Comparison of ENCODE assay signal across 1 cellular context in genomic region chr10:12971001-12971788, GRCh38.
TF ChIP-seq lines count a peak whose summit lies in the region.

No MANE protein-coding gene starts in this region.

TF ChIP-seq in H1, 55 proteins besides CTCF, POLR2A, EP300 and RAD21 (continued from another document):
- TF ChIP-seq, protein P1, sequence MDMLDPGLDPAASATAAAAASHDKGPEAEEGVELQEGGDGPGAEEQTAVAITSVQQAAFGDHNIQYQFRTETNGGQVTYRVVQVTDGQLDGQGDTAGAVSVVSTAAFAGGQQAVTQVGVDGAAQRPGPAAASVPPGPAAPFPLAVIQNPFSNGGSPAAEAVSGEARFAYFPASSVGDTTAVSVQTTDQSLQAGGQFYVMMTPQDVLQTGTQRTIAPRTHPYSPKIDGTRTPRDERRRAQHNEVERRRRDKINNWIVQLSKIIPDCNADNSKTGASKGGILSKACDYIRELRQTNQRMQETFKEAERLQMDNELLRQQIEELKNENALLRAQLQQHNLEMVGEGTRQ (IDR thresholded peaks at IDR 0.05; ENCODE audit: low read length): no peak
- no peak for TF ChIP-seq CHD7 (IDR thresholded peaks at IDR 0.05; ENCODE audit: insufficient replicate concordance, low read length)
- TF ChIP-seq JUN (IDR thresholded peaks at IDR 0.05; ENCODE audit: low read depth, low read length): no peak
- TF ChIP-seq SAP30 (IDR thresholded peaks at IDR 0.05; ENCODE audit: insufficient read depth, insufficient replicate concordance, low read length): no peak
- no peak for TF ChIP-seq RNF2 (IDR thresholded peaks at IDR 0.05; ENCODE audit: borderline replicate concordance, low read depth, low read length, missing control alignments, poor library complexity, severe bottlenecking)
- TF ChIP-seq HDAC6 (IDR thresholded peaks at IDR 0.05; ENCODE audit: low read depth, low read length): no peak
- no peak for TF ChIP-seq EZH2 (IDR thresholded peaks at IDR 0.05; ENCODE audit: low read depth, low read length, severe bottlenecking)
- no peak for TF ChIP-seq CHD1 (IDR thresholded peaks at IDR 0.05; ENCODE audit: low read depth, low read length)
- TF ChIP-seq GTF2F1 (IDR thresholded peaks at IDR 0.05; ENCODE audit: borderline replicate concordance, low read depth, low read length): no peak
- TF ChIP-seq POU5F1 (IDR thresholded peaks at IDR 0.05; ENCODE audit: low read depth, low read length): no peak
- TF ChIP-seq BCL11A (IDR thresholded peaks at IDR 0.05; ENCODE audit: low read depth in 2 of 2, low read length in 2 of 2): no peak
